Comparison of ENCODE assay signal across 26 cellular contexts in the genomic region with DNA sequence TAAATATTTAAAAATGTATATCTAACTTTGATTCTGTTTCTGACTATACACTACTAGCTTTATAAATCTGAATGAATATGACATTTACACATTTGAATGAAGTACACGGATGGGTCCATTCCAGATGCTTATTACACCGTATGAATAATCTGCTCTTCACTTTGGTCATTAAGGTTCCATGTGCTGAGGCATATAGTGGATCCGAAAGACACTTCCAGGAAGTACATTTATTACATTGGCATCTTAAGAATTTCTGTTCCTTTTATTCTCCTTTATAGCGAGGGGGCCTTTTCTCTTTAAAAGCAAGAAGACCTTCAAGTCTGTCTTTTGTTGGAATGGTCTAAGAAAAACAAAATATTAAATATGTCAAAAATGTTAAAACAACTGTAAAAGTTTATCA.
DNase-seq lines count a peak whose midpoint lies in the region; FAIRE-seq and TF ChIP-seq lines count a peak whose summit lies in the region.
"Had no signal": no experiment of that assay in that cellular context is flagged by ENCODE, and none has a peak within 500 bp of the region (broad histone marks: within the 10 kb centered on the region; RNA-seq: fewer than 3 reads in every experiment).

No MANE protein-coding gene starts in this region.

- H3K27me3 Mint-ChIP-seq in astrocyte (ENCODE audit: low read depth, unreplicated experiment) (peaks cover 2% of the 10 kb centered on the region), endodermal cell (ENCODE audit: insufficient read depth) (no peaks in the 10 kb centered on the region)
- no peaks in the 10 kb centered on the region for H3K27me3 Mint-ChIP-seq in activated naive CD8-positive, alpha-beta T cell treated with anti-CD3 and anti-CD28 coated beads for 36 hours
- H3K27me3 Mint-ChIP-seq: activated CD8-positive, alpha-beta T cell treated with anti-CD3 and anti-CD28 coated beads for 36 hours; stimulated activated memory B cell treated with anti-CD40 and anti-IgM and Interleukin-4, amounts not matched to agents 10 μg/mL and 1 μg/mL and 100 μg/mL, for 72 hours had no signal

- no peaks in the 10 kb centered on the region for H3K9me3 Mint-ChIP-seq in astrocyte (ENCODE audit: unreplicated experiment)
- H3K9me3 Mint-ChIP-seq in endodermal cell, result peaks cover 3% of the 10 kb centered on the region
- H3K9me3 Mint-ChIP-seq in activated naive CD8-positive, alpha-beta T cell treated with anti-CD3 and anti-CD28 coated beads for 36 hours, result peaks cover 1% of the 10 kb centered on the region
- H3K9me3 Mint-ChIP-seq: activated T-helper 1 cell treated with anti-CD3 and anti-CD28 coated beads, Interleukin-12 subunit alpha, Interleukin-12 subunit beta, Interleukin-2, Interleukin-4 antibody, amounts not matched to agents 30 ng/mL and 10 ng/mL and 1 ng/mL, durations not matched to agents 14 hours and 24 hours and 36 hours; CD4-positive, CD25-positive, alpha-beta regulatory T cell; neural progenitor cell; stimulated activated memory B cell treated with anti-CD40 and anti-IgM and Interleukin-4, amounts not matched to agents 10 μg/mL and 1 μg/mL and 100 μg/mL, for 72 hours had no signal

- H3K9me3 ChIP-seq in astrocyte (ENCODE audit: insufficient read depth, low read depth, low read length), result no peaks in the 10 kb centered on the region
- H3K9me3 ChIP-seq in endodermal cell (ENCODE audit: control insufficient read depth, low read length), result no peaks in the 10 kb centered on the region
- H3K9me3 ChIP-seq: left ventricle myocardium inferior, pancreas, upper lobe of left lung had no signal

- no peak overlapping the region for H2AFZ ChIP-seq in astrocyte (ENCODE audit: low read depth, low read length)
- H2AFZ ChIP-seq: neural progenitor cell had no signal

- H3K4me3 ChIP-seq in astrocyte (ENCODE audit: insufficient read depth, low read depth, low read length), result no peak overlapping the region
- H3K4me3 ChIP-seq in endodermal cell (ENCODE audit: low read length), result no peak overlapping the region
- H3K4me3 ChIP-seq: GM12878, left ventricle myocardium inferior, neural progenitor cell, pancreas, skin epidermis, upper lobe of left lung had no signal

- H3K27me3 ChIP-seq in astrocyte (ENCODE audit: insufficient read depth, low read length) (no peaks in the 10 kb centered on the region), endodermal cell (ENCODE audit: control insufficient read depth, insufficient read depth, low read length, poor library complexity, severe bottlenecking) (no peaks in the 10 kb centered on the region)
- H3K27me3 ChIP-seq: neural progenitor cell, pancreas, upper lobe of left lung had no signal

- WGBS in endodermal cell (ENCODE audit: insufficient coverage in 1 of 2, insufficient read length in 1 of 2), 2 experiments, result 91 to 100% methylated on average over 2 to 4 of the region's 4 CpGs

- no peak overlapping the region for H3K4me2 ChIP-seq in astrocyte (ENCODE audit: low read length)
- H3K4me2 ChIP-seq: neural progenitor cell had no signal

- H3K4me1 ChIP-seq in astrocyte (ENCODE audit: insufficient read depth, low read length) (no peaks in the 10 kb centered on the region), endodermal cell (ENCODE audit: control insufficient read depth, insufficient read depth, low read length) (no peaks in the 10 kb centered on the region)
- H3K4me1 ChIP-seq: left ventricle myocardium inferior, neural progenitor cell, upper lobe of left lung had no signal

- H3K27ac Mint-ChIP-seq in astrocyte (ENCODE audit: unreplicated experiment) (no peak overlapping the region), endodermal cell (no peak overlapping the region)
- H3K27ac Mint-ChIP-seq in activated naive CD8-positive, alpha-beta T cell treated with anti-CD3 and anti-CD28 coated beads for 36 hours, result no peak overlapping the region
- H3K27ac Mint-ChIP-seq: neural progenitor cell; stimulated activated memory B cell treated with anti-CD40 and anti-IgM and Interleukin-4, amounts not matched to agents 10 μg/mL and 1 μg/mL and 100 μg/mL, for 72 hours had no signal

- DNase-seq in ELR (ENCODE audit: low read depth), result peak; percentile 84
- DNase-seq in M059J (ENCODE audit: low read depth), result peak; percentile 57
- peak; percentile 48 for DNase-seq in astrocyte (ENCODE audit: low read depth)
- DNase-seq in renal cortical epithelial cell (ENCODE audit: low read depth), result peak; percentile 23
- DNase-seq in endodermal cell, result no peak
- DNase-seq in cerebellum (ENCODE audit: low spot score), result no peak
- DNase-seq in activated naive CD8-positive, alpha-beta T cell treated with anti-CD3 and anti-CD28 coated beads for 36 hours, result no peak
- DNase-seq: activated CD8-positive, alpha-beta memory T cell treated with anti-CD3 and anti-CD28 coated beads, Interleukin-2, amount 50 U/mL, for 48 hours; activated CD8-positive, alpha-beta T cell treated with anti-CD3 and anti-CD28 coated beads for 36 hours; activated naive CD4-positive, alpha-beta T cell treated with Interleukin-2 at 50 U/mL for 16 hours; CD4-positive, CD25-positive, alpha-beta regulatory T cell; effector CD8-positive, alpha-beta T cell; glutamatergic neuron; left ventricle myocardium inferior; NCI-H1092; NCI-H1694 treated with DMSO at 0.1 percent for 48 hours; pancreas; retina; upper lobe of left lung had no signal

- no peaks in the 10 kb centered on the region for H4K20me1 ChIP-seq in astrocyte (ENCODE audit: insufficient read depth, low read length)

- H3K79me2 ChIP-seq in astrocyte (ENCODE audit: insufficient read depth, low read length), result no peaks in the 10 kb centered on the region

- H3K4me1 Mint-ChIP-seq in astrocyte (ENCODE audit: low read depth, unreplicated experiment), result peaks cover 18% of the 10 kb centered on the region
- no peaks in the 10 kb centered on the region for H3K4me1 Mint-ChIP-seq in endodermal cell
- H3K4me1 Mint-ChIP-seq in activated naive CD8-positive, alpha-beta T cell treated with anti-CD3 and anti-CD28 coated beads for 36 hours, result peaks cover 24% of the 10 kb centered on the region
- H3K4me1 Mint-ChIP-seq: neural progenitor cell had no signal

- H3K36me3 Mint-ChIP-seq in astrocyte (ENCODE audit: low read depth, unreplicated experiment), result peaks cover 4% of the 10 kb centered on the region
- peaks cover 19% of the 10 kb centered on the region for H3K36me3 Mint-ChIP-seq in endodermal cell (ENCODE audit: low read depth)
- peaks cover 27% of the 10 kb centered on the region for H3K36me3 Mint-ChIP-seq in activated naive CD8-positive, alpha-beta T cell treated with anti-CD3 and anti-CD28 coated beads for 36 hours

- FAIRE-seq in astrocyte (lab: Jason Lieb, UNC), result no peak
- FAIRE-seq: D721Med, GM12878, islet of Langerhans, pancreas had no signal

- H3K4me3 Mint-ChIP-seq in astrocyte (ENCODE audit: unreplicated experiment) (no peak overlapping the region), endodermal cell (no peak overlapping the region)
- no peak overlapping the region for H3K4me3 Mint-ChIP-seq in activated naive CD8-positive, alpha-beta T cell treated with anti-CD3 and anti-CD28 coated beads for 36 hours
- H3K4me3 Mint-ChIP-seq: activated CD8-positive, alpha-beta T cell treated with anti-CD3 and anti-CD28 coated beads for 36 hours; activated T-helper 1 cell treated with anti-CD3 and anti-CD28 coated beads, Interleukin-12 subunit alpha, Interleukin-12 subunit beta, Interleukin-2, Interleukin-4 antibody, amounts not matched to agents 30 ng/mL and 10 ng/mL and 1 ng/mL, durations not matched to agents 14 hours and 24 hours and 36 hours; CD4-positive, CD25-positive, alpha-beta regulatory T cell; neural progenitor cell; stimulated activated memory B cell treated with anti-CD40 and anti-IgM and Interleukin-4, amounts not matched to agents 10 μg/mL and 1 μg/mL and 100 μg/mL, for 72 hours had no signal

- H3K36me3 ChIP-seq in astrocyte (ENCODE audit: insufficient read depth, low read length) (no peaks in the 10 kb centered on the region), endodermal cell (ENCODE audit: control insufficient read depth, insufficient read depth, low read length) (peaks cover 9% of the 10 kb centered on the region)
- H3K36me3 ChIP-seq: neural progenitor cell had no signal

- H3K9ac ChIP-seq in astrocyte (ENCODE audit: low read length) (no peak overlapping the region), endodermal cell (ENCODE audit: extremely low read depth, low read length, poor library complexity, severe bottlenecking) (no peak overlapping the region)
- H3K9ac ChIP-seq: neural progenitor cell had no signal

- no peak for TF ChIP-seq CTCF in astrocyte (IDR thresholded peaks at IDR 0.05; ENCODE audit: insufficient read depth, low read depth, low read length)
- TF ChIP-seq CTCF in endodermal cell (conservative IDR thresholded peaks at IDR 0.05), result no peak

- H3K27ac ChIP-seq in astrocyte (ENCODE audit: low read depth, low read length) (no peak overlapping the region), endodermal cell (ENCODE audit: low read depth, low read length) (no peak overlapping the region)
- H3K27ac ChIP-seq: left ventricle myocardium inferior, neural progenitor cell, skin epidermis, upper lobe of left lung had no signal

Comparison
In these comparisons a context has a peak if more than half of its experiments do, and no peak if none do; other contexts are left out.
1. DNase-seq: peak in ELR (single experiment), M059J (single experiment), astrocyte (single experiment) and renal cortical epithelial cell (single experiment); none in endodermal cell (single experiment), cerebellum (single experiment) and activated naive CD8-positive, alpha-beta T cell treated with anti-CD3 and anti-CD28 coated beads for 36 hours (single experiment).